In the genomic region with DNA sequence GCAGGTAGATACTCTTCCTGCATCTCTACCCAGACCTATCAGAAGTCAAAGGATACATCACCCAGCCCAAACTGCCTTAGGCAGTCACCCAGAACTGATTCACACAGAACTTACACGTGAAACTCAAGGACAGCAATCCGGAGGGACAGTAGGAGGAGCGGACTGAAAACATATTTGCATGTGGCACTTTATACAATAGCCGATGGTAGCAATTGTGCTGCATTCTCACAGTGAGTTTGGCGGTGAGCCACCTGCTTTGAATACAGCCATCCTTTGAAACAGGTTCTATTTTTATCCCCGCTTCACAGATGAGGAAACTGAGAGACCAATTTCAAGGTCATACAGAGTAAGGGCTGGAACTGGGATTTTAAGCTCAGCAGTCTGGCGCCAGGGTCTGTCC, we compare ENCODE assay signal across 17 cellular contexts.
DNase-seq lines count a peak whose midpoint lies in the region; ATAC-seq and TF ChIP-seq lines count a peak whose summit lies in the region.
"Had no signal": no experiment of that assay in that cellular context is flagged by ENCODE, and none has a peak within 500 bp of the region (broad histone marks: within the 10 kb centered on the region; RNA-seq: fewer than 3 reads in every experiment).

No MANE protein-coding gene starts in this region.

- H3K27ac ChIP-seq in adrenal gland: no peak overlapping the region

- no peaks in the 10 kb centered on the region for H3K36me3 ChIP-seq in adrenal gland (replicated peaks in 1 of 2)

- DNase-seq in GM13976 (ENCODE audit: low spot score) (peak; percentile 42), adrenal gland (peak in 6 of 7 donors; percentile 27 to 56 (median 38)), NCI-H1436 (lab: John Stamatoyannopoulos, UW) (no peak), glomerular visceral epithelial cell (ENCODE audit: extremely low spot score) (no peak), DMS79 (lab: John Stamatoyannopoulos, UW) (no peak), activated gamma-delta T cell (lab: John Stamatoyannopoulos, UW) (no peak)
- DNase-seq: activated CD4-positive, alpha-beta memory T cell treated with anti-CD3 and anti-CD28 coated beads for 36 hours; activated naive CD4-positive, alpha-beta T cell treated with Interleukin-2 at 50 U/mL for 16 hours; H7; kidney; naive B cell; retina; stimulated activated CD4-positive, alpha-beta T cell treated with anti-CD3 and anti-CD28 coated beads, Interleukin-2, amount 100 ng/mL, for 48 hours; T-helper 9 cell had no signal

- 57 to 64% (median 59%) methylated on average over 7 of the region's 7 CpGs for WGBS in adrenal gland, 4 donors

- TF ChIP-seq CTCF in GM13976 (IDR thresholded peaks at IDR 0.05; ENCODE audit: borderline replicate concordance, control extremely low read depth, extremely low read depth, insufficient read depth, missing control alignments) (no peak), adrenal gland (IDR thresholded peaks at IDR 0.05) (no peak)

- intact Hi-C loops in adrenal gland (cut with DNase I): loop anchor here in 1 of 2 donors (10.0 kb wide), 1 partner anchor 440 kb away; no protein-coding TSS in a partner anchor

- TF ChIP-seq POLR2A in adrenal gland (IDR thresholded peaks at IDR 0.05): no peak

- peaks cover 0 to 11% of the 10 kb centered on the region in 2 donors for H3K4me1 ChIP-seq in adrenal gland (replicated peaks in 1 of 2)

- H3K4me3 ChIP-seq in adrenal gland: no peak overlapping the region

- peak; percentile 68 for ATAC-seq in GM21576 (IDR thresholded peaks at IDR 0.05; ENCODE audit: unreplicated experiment)
- peak; percentile 70 for ATAC-seq in HG03469 (IDR thresholded peaks at IDR 0.05; ENCODE audit: unreplicated experiment)
- ATAC-seq: stimulated activated effector memory CD8-positive, alpha-beta T cell treated with anti-CD3 and anti-CD28 coated beads, Interleukin-12 subunit alpha, Interleukin-12 subunit beta, amount 100 ng/mL, for 72 hours had no signal

- in situ Hi-C loops in GM13976 (cut with MboI; ENCODE audit: low sequenced_read_pairs, unreplicated experiment): no loop called here

- H3K27me3 ChIP-seq in adrenal gland: no peaks in the 10 kb centered on the region

- peaks cover 0 to 4% (median 0%) of the 10 kb centered on the region in 3 donors for H3K9me3 ChIP-seq in adrenal gland (replicated peaks in 1 of 3)

Comparison
In these comparisons a context has a peak if more than half of its experiments do, and no peak if none do; other contexts are left out.
1. DNase-seq: peak in GM13976 (single experiment) and adrenal gland (6 of 7); none in NCI-H1436 (single experiment), glomerular visceral epithelial cell (single experiment), DMS79 (single experiment) and activated gamma-delta T cell (single experiment).